Comparison of ENCODE assay signal across 2 cellular contexts in genomic region chr19:4305253-4305612, GRCh38.
TF ChIP-seq lines count a peak whose summit lies in the region.

No MANE protein-coding gene starts in this region.

TF ChIP-seq in SK-N-SH, 30 proteins besides CTCF, POLR2A, EP300 and RAD21:
- TF ChIP-seq TCF12 (IDR thresholded peaks at IDR 0.05) = no peak
- TF ChIP-seq MXI1 (IDR thresholded peaks at IDR 0.05; ENCODE audit: low read depth, low read length) = no peak
- no peak for TF ChIP-seq USF2 (IDR thresholded peaks at IDR 0.05; ENCODE audit: borderline replicate concordance, low read depth, low read length)
- TF ChIP-seq GATA2 (CRISPR knock-in tag; IDR thresholded peaks at IDR 0.05) = no peak
- no peak for TF ChIP-seq FOXJ3 (CRISPR knock-in tag; IDR thresholded peaks at IDR 0.05)
- no peak for TF ChIP-seq TAF1 (IDR thresholded peaks at IDR 0.05; ENCODE audit: borderline replicate concordance, low read depth, low read length)
- no peak for TF ChIP-seq FOXM1 (IDR thresholded peaks at IDR 0.05; ENCODE audit: low read depth)
- no peak for TF ChIP-seq RFX5 (IDR thresholded peaks at IDR 0.05; ENCODE audit: low read length)
- TF ChIP-seq YY1 (IDR thresholded peaks at IDR 0.05; ENCODE audit: low read depth) = no peak
- no peak for TF ChIP-seq MAX (IDR thresholded peaks at IDR 0.05; ENCODE audit: low read depth)
- TF ChIP-seq, protein P1, sequence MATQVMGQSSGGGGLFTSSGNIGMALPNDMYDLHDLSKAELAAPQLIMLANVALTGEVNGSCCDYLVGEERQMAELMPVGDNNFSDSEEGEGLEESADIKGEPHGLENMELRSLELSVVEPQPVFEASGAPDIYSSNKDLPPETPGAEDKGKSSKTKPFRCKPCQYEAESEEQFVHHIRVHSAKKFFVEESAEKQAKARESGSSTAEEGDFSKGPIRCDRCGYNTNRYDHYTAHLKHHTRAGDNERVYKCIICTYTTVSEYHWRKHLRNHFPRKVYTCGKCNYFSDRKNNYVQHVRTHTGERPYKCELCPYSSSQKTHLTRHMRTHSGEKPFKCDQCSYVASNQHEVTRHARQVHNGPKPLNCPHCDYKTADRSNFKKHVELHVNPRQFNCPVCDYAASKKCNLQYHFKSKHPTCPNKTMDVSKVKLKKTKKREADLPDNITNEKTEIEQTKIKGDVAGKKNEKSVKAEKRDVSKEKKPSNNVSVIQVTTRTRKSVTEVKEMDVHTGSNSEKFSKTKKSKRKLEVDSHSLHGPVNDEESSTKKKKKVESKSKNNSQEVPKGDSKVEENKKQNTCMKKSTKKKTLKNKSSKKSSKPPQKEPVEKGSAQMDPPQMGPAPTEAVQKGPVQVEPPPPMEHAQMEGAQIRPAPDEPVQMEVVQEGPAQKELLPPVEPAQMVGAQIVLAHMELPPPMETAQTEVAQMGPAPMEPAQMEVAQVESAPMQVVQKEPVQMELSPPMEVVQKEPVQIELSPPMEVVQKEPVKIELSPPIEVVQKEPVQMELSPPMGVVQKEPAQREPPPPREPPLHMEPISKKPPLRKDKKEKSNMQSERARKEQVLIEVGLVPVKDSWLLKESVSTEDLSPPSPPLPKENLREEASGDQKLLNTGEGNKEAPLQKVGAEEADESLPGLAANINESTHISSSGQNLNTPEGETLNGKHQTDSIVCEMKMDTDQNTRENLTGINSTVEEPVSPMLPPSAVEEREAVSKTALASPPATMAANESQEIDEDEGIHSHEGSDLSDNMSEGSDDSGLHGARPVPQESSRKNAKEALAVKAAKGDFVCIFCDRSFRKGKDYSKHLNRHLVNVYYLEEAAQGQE (IDR thresholded peaks at IDR 0.05; ENCODE audit: low read depth, low read length) = no peak
- TF ChIP-seq NRF1 (IDR thresholded peaks at IDR 0.05; ENCODE audit: low read depth, low read length) = no peak
- no peak for TF ChIP-seq CHD2 (IDR thresholded peaks at IDR 0.05; ENCODE audit: low read length, partially characterized antibody)
- no peak for TF ChIP-seq NFIC (IDR thresholded peaks at IDR 0.05; ENCODE audit: borderline replicate concordance)
- TF ChIP-seq RCOR1 (IDR thresholded peaks at IDR 0.05; ENCODE audit: low read length) = no peak
- no peak for TF ChIP-seq SIN3A (IDR thresholded peaks at IDR 0.05; ENCODE audit: borderline replicate concordance, low read depth, low read length)
- TF ChIP-seq GABPA (IDR thresholded peaks at IDR 0.05; ENCODE audit: low read depth) = no peak
- no peak for TF ChIP-seq FOSL2 (IDR thresholded peaks at IDR 0.05; ENCODE audit: borderline replicate concordance, low read depth)
- TF ChIP-seq, protein P2, sequence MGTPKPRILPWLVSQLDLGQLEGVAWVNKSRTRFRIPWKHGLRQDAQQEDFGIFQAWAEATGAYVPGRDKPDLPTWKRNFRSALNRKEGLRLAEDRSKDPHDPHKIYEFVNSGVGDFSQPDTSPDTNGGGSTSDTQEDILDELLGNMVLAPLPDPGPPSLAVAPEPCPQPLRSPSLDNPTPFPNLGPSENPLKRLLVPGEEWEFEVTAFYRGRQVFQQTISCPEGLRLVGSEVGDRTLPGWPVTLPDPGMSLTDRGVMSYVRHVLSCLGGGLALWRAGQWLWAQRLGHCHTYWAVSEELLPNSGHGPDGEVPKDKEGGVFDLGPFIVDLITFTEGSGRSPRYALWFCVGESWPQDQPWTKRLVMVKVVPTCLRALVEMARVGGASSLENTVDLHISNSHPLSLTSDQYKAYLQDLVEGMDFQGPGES (IDR thresholded peaks at IDR 0.05; ENCODE audit: low read depth, low read length) = no peak

TF ChIP-seq in H1, 55 proteins besides CTCF, POLR2A, EP300 and RAD21:
- TF ChIP-seq SP4 (IDR thresholded peaks at IDR 0.05; ENCODE audit: low read length) (no peak), SIN3A (conservative IDR thresholded peaks at IDR 0.05 in 1 of 2, IDR thresholded peaks at IDR 0.05 in 1 of 2; ENCODE audit: low read depth in 1 of 2, low read length in 2 of 2) (no peak), KDM1A (IDR thresholded peaks at IDR 0.05; ENCODE audit: borderline replicate concordance, low read length) (peak; percentile 96), SIRT6 (IDR thresholded peaks at IDR 0.05; ENCODE audit: low read length) (no peak), ZNF274 (IDR thresholded peaks at IDR 0.05; ENCODE audit: borderline replicate concordance, extremely low read depth, low read length) (no peak), CHD2 (IDR thresholded peaks at IDR 0.05; ENCODE audit: low read length) (no peak), BACH1 (IDR thresholded peaks at IDR 0.05; ENCODE audit: low read length) (no peak), HDAC2 (IDR thresholded peaks at IDR 0.05; ENCODE audit: borderline replicate concordance in 1 of 2, low read depth in 2 of 2, low read length in 2 of 2) (peak; percentile 28 to 61; a peak in 2 of 4 replicates), TAF1 (IDR thresholded peaks at IDR 0.05; ENCODE audit: low read depth, low read length) (no peak)
